10 cellular contexts compared by ENCODE assay signal in genomic region chr9:127629468-127630081, GRCh38. TPM values are rescaled to one million over a fixed set of nuclear protein-coding genes. Genes with fewer than 3 reads are reported as not detected.
DNase-seq lines count a peak whose midpoint lies in the region; ATAC-seq and TF ChIP-seq lines count a peak whose summit lies in the region.
"Had no signal": no experiment of that assay in that cellular context is flagged by ENCODE, and none has a peak within 500 bp of the region (broad histone marks: within the 10 kb centered on the region; RNA-seq: fewer than 3 reads in every experiment).

No MANE protein-coding gene starts in this region.

- TF ChIP-seq CTCF in astrocyte of the spinal cord (IDR thresholded peaks at IDR 0.05; ENCODE audit: low read depth, low read length) = peak; percentile 30
- peak; percentile 6 for TF ChIP-seq CTCF in upper lobe of right lung (IDR thresholded peaks at IDR 0.05)
- TF ChIP-seq CTCF in suprapubic skin (IDR thresholded peaks at IDR 0.05) = no peak

- H3K4me1 Mint-ChIP-seq in activated naive CD4-positive, alpha-beta T cell treated with anti-CD3 and anti-CD28 coated beads, Interleukin-2, amount 10 ng/mL, durations not matched to agents 7 days and 5 days = peaks cover 13% of the 10 kb centered on the region

- 93% methylated on average over 7 of the region's 8 CpGs for WGBS in suprapubic skin

- H3K4me1 ChIP-seq in upper lobe of right lung (peaks cover 13% of the 10 kb centered on the region), suprapubic skin (peaks cover 23% of the 10 kb centered on the region)

- CTCF ChIA-PET in activated naive CD4-positive, alpha-beta T cell treated with anti-CD3 and anti-CD28 coated beads, Interleukin-2, amount 10 ng/mL, durations not matched to agents 7 days and 5 days (lab: Charles Lee) = interaction anchor here (0.7 kb wide), 1 partner anchor 39 kb away, joined by 3 read pairs; no protein-coding TSS in a partner anchor

- no peak for DNase-seq in activated naive CD4-positive, alpha-beta T cell treated with anti-CD3 and anti-CD28 coated beads, Interleukin-2, amount 50 U/mL, for 72 hours (ENCODE audit: low spot score in 2 of 2)
- no peak for DNase-seq in activated naive CD4-positive, alpha-beta T cell treated with anti-CD3 and anti-CD28 coated beads, Interleukin-2, amount 10 ng/mL, durations not matched to agents 7 days and 5 days
- peak; percentile 3 for DNase-seq in astrocyte of the spinal cord (ENCODE audit: low read depth, low spot score)
- peak; percentile 29 for DNase-seq in left ventricle myocardium superior
- DNase-seq in upper lobe of right lung = peak; percentile 38
- DNase-seq in left colon = no peak
- DNase-seq in suprapubic skin (ENCODE audit: low spot score in 2 of 2) = no peak
- no peak for DNase-seq in germinal center (ENCODE audit: low spot score)
- DNase-seq: NCI-H446 treated with DMSO at 0.1 percent for 48 hours; stimulated activated CD4-positive, alpha-beta T cell treated with anti-CD3 and anti-CD28 coated beads, Interleukin-2, amount 100 ng/mL, for 48 hours had no signal

- H3K36me3 ChIP-seq in upper lobe of right lung (no peaks in the 10 kb centered on the region), suprapubic skin (no peaks in the 10 kb centered on the region)

- H3K36me3 Mint-ChIP-seq in activated naive CD4-positive, alpha-beta T cell treated with anti-CD3 and anti-CD28 coated beads, Interleukin-2, amount 50 U/mL, for 72 hours = no peaks in the 10 kb centered on the region
- no peaks in the 10 kb centered on the region for H3K36me3 Mint-ChIP-seq in activated naive CD4-positive, alpha-beta T cell treated with anti-CD3 and anti-CD28 coated beads, Interleukin-2, amount 10 ng/mL, durations not matched to agents 7 days and 5 days

- no peak overlapping the region for H3K4me3 ChIP-seq in astrocyte of the spinal cord (ENCODE audit: low read depth, low read length)
- no peak overlapping the region for H3K4me3 ChIP-seq in upper lobe of right lung
- no peak overlapping the region for H3K4me3 ChIP-seq in suprapubic skin

- H3K27ac ChIP-seq in upper lobe of right lung = no peak overlapping the region
- no peak overlapping the region for H3K27ac ChIP-seq in suprapubic skin

- peaks cover 23% of the 10 kb centered on the region for H3K27me3 Mint-ChIP-seq in activated naive CD4-positive, alpha-beta T cell treated with anti-CD3 and anti-CD28 coated beads, Interleukin-2, amount 10 ng/mL, durations not matched to agents 7 days and 5 days

- H3K4me3 Mint-ChIP-seq in activated naive CD4-positive, alpha-beta T cell treated with anti-CD3 and anti-CD28 coated beads, Interleukin-2, amount 10 ng/mL, durations not matched to agents 7 days and 5 days = no peak overlapping the region

- intact Hi-C loops in left ventricle myocardium superior (cut with micrococcal nuclease) = no loop called here
- intact Hi-C loops in upper lobe of right lung (cut with DNase I) = no loop called here
- intact Hi-C loops in left colon (cut with DNase I, micrococcal nuclease) = no loop called here

- no peaks in the 10 kb centered on the region for H3K27me3 ChIP-seq in upper lobe of right lung
- H3K27me3 ChIP-seq in suprapubic skin = no peaks in the 10 kb centered on the region

- TF ChIP-seq POLR2A in suprapubic skin (IDR thresholded peaks at IDR 0.05) = no peak

- H3K9me3 ChIP-seq in upper lobe of right lung (no peaks in the 10 kb centered on the region), suprapubic skin (no peaks in the 10 kb centered on the region)

- no peaks in the 10 kb centered on the region for H3K9me3 Mint-ChIP-seq in activated naive CD4-positive, alpha-beta T cell treated with anti-CD3 and anti-CD28 coated beads, Interleukin-2, amount 50 U/mL, for 72 hours
- no peaks in the 10 kb centered on the region for H3K9me3 Mint-ChIP-seq in activated naive CD4-positive, alpha-beta T cell treated with anti-CD3 and anti-CD28 coated beads, Interleukin-2, amount 10 ng/mL, durations not matched to agents 7 days and 5 days

- peak overlapping the region; percentile 16 to 50 for H3K27ac Mint-ChIP-seq in activated naive CD4-positive, alpha-beta T cell treated with anti-CD3 and anti-CD28 coated beads, Interleukin-2, amount 50 U/mL, for 72 hours
- no peak overlapping the region for H3K27ac Mint-ChIP-seq in activated naive CD4-positive, alpha-beta T cell treated with anti-CD3 and anti-CD28 coated beads, Interleukin-2, amount 10 ng/mL, durations not matched to agents 7 days and 5 days

- no peak for TF ChIP-seq EP300 in suprapubic skin (IDR thresholded peaks at IDR 0.05)

- in situ Hi-C loops in astrocyte of the spinal cord (cut with HindIII; ENCODE audit: low sequenced_read_pairs) = no loop called here

- ATAC-seq in activated naive CD4-positive, alpha-beta T cell treated with anti-CD3 and anti-CD28 coated beads, Interleukin-2, amount 50 U/mL, for 72 hours = peak in 1 of 2 donors; percentile 29
- peak; percentile 33 for ATAC-seq in left ventricle myocardium superior
- peak; percentile 24 for ATAC-seq in upper lobe of right lung
- ATAC-seq in left colon = no peak

RNA-seq across cellular contexts. Expression of gene STXBP1, which starts 17.5 kb away (rescaled TPM):
- 10 to 100 TPM; 11.4 to 28.0 TPM for total RNA-seq in activated naive CD4-positive, alpha-beta T cell treated with anti-CD3 and anti-CD28 coated beads, Interleukin-2, amount 50 U/mL, for 72 hours
- total RNA-seq in left ventricle myocardium superior (49.4 TPM), upper lobe of right lung (92.1 TPM), left colon (10 to 100 TPM in 1 of 2 donors, 1 to 10 TPM in 1; 9.0 to 15.0 TPM), suprapubic skin (10 to 100 TPM; 18.4 to 28.2 (median 24.5) TPM)

Comparison
In these comparisons a context has a peak if more than half of its experiments do, and no peak if none do; other contexts are left out.
1. DNase-seq: peak in astrocyte of the spinal cord (single experiment), left ventricle myocardium superior (single experiment) and upper lobe of right lung (single experiment); none in activated naive CD4-positive, alpha-beta T cell treated with anti-CD3 and anti-CD28 coated beads, Interleukin-2, amount 50 U/mL, for 72 hours (0 of 2), activated naive CD4-positive, alpha-beta T cell treated with anti-CD3 and anti-CD28 coated beads, Interleukin-2, amount 10 ng/mL, durations not matched to agents 7 days and 5 days (single experiment), left colon (0 of 2), suprapubic skin (0 of 2) and germinal center (single experiment).
2. CTCF ChIP-seq: peak in astrocyte of the spinal cord (single experiment) and upper lobe of right lung (single experiment); none in suprapubic skin (0 of 2).